Comparison of ENCODE assay signal across 1 cellular context in the genomic region with DNA sequence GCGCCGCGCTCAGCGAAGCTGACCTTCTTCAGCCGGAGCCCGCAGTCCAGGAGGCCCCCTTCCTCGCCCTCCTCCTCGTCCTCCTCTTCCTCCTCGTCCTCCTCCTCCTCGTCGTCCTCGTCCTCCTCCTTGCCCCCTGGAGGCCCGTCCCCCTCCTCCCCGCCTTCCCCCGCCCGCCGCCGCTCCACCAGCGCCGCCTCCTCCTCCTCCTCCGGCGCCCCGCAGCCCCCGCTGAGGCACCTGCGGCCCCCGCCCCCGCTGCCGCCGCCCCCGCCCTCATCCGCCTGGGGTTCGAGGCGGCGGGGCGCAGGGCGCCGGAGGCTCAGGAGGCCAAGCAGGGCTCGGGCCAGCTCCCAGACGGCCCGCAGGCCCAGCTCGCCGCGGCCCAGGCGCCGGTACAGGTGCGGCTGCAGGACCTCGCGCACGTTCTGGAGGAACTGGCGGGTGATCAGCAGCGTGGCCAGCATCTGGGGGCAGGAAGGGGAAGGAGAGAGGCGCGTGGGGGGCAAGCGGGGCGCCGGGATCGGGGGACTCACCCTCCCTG.
TF ChIP-seq lines count a peak whose summit lies in the region.

No MANE protein-coding gene starts in this region.

TF ChIP-seq in HEK293T, 16 proteins besides CTCF, POLR2A, EP300 and RAD21:
- TF ChIP-seq FOXM1 (IDR thresholded peaks at IDR 0.05; ENCODE audit: borderline replicate concordance) (no peak), FOXA1 (IDR thresholded peaks at IDR 0.05) (no peak), SUZ12 (IDR thresholded peaks at IDR 0.05) (no peak), NFRKB (IDR thresholded peaks at IDR 0.05) (no peak)
TF ChIP-seq in HEK293T: peak in this region for 0.
